In genomic region chr16:68246671-68247070, GRCh38 we compare ENCODE assay signal across 13 cellular contexts. TPM values are rescaled to one million over a fixed set of nuclear protein-coding genes. Genes with fewer than 3 reads are reported as not detected.
A peak's percentile ranks its signal among the peaks of the same experiment; 100 is the strongest.
DNase-seq lines count a peak whose midpoint lies in the region; ATAC-seq and TF ChIP-seq lines count a peak whose summit lies in the region.
"Had no signal": no experiment of that assay in that cellular context is flagged by ENCODE, and none has a peak within 500 bp of the region (broad histone marks: within the 10 kb centered on the region; RNA-seq: fewer than 3 reads in every experiment).

No MANE protein-coding gene starts in this region.

- H3K27ac ChIP-seq in left ventricle myocardium inferior (replicated peaks) (peak overlapping the region; percentile 93), layer of hippocampus (ENCODE audit: low read depth, low read length) (peak overlapping the region; percentile 39), thoracic aorta (peak overlapping the region; percentile 65 to 78)

- H3K27me3 ChIP-seq in left ventricle myocardium inferior (ENCODE audit: low read depth) (no peaks in the 10 kb centered on the region), layer of hippocampus (ENCODE audit: control insufficient read depth, insufficient read depth, low read length) (no peaks in the 10 kb centered on the region), thoracic aorta (replicated peaks; ENCODE audit: insufficient read depth) (no peaks in the 10 kb centered on the region)
- H3K27me3 ChIP-seq: left lung, transverse colon had no signal

- no peak for DNase-seq in left ventricle myocardium inferior
- DNase-seq in Right ventricle myocardium inferior (ENCODE audit: missing footprints), result no peak
- no peak for DNase-seq in activated B cell treated with CpG ODN at 0.5 μM for 24 hours
- no peak for DNase-seq in thoracic aorta (ENCODE audit: low spot score)
- no peak for DNase-seq in cerebellum (ENCODE audit: low spot score)
- no peak for DNase-seq in SW480 (ENCODE audit: low spot score)
- DNase-seq: activated effector memory CD4-positive, alpha-beta T cell treated with anti-CD3 and anti-CD28 coated beads, Interleukin-2, amount 50 U/mL, for 16 hours; NCI-H2029 treated with DMSO at 0.1 percent for 48 hours; SHP77 treated with DMSO at 0.1 percent for 48 hours; transverse colon had no signal

- H3K9me3 Mint-ChIP-seq in activated B cell treated with CpG ODN at 0.5 μM for 24 hours, result no peaks in the 10 kb centered on the region

- peaks cover 41% of the 10 kb centered on the region for H3K4me1 Mint-ChIP-seq in activated B cell treated with CpG ODN at 0.5 μM for 24 hours

- peak overlapping the region; percentile 84 for H3K4me3 ChIP-seq in left ventricle myocardium inferior
- H3K4me3 ChIP-seq in thoracic aorta, result peak overlapping the region; percentile 78

- intact Hi-C loops in left ventricle myocardium inferior (cut with micrococcal nuclease), result no loop called here
- intact Hi-C loops in Right ventricle myocardium inferior (cut with DNase I), result loop anchor here (5.0 kb wide), 1 partner anchor 66 kb away; the partner anchor contains the start of genes PRMT7 and SLC7A6OS
- intact Hi-C loops in activated B cell treated with CpG ODN at 0.5 μM for 24 hours (cut with micrococcal nuclease), result loop anchor here (5.0 to 10.0 kb wide), 2 partner anchors 198 to 276 kb away; partner anchors contain the start of gene SMPD3

- CTCF ChIA-PET in activated B cell treated with CpG ODN at 0.5 μM for 24 hours (lab: Charles Lee), result interaction anchor here (1.2 to 1.4 kb wide), 2 partner anchors 15 to 18 kb away, joined by 3 to 7 read pairs; partner anchors contain the start of gene SLC7A6

- no peaks in the 10 kb centered on the region for H3K27me3 Mint-ChIP-seq in activated B cell treated with CpG ODN at 0.5 μM for 24 hours

- ATAC-seq in Right ventricle myocardium inferior (no peak), activated B cell treated with CpG ODN at 0.5 μM for 24 hours (ENCODE audit: low read depth) (no peak), thoracic aorta (ENCODE audit: insufficient number of reproducible peaks, low FRiP score, low read depth) (no peak), HG03097 (IDR thresholded peaks at IDR 0.05; ENCODE audit: low FRiP score, unreplicated experiment) (no peak)

- H3K36me3 ChIP-seq in left ventricle myocardium inferior (peaks cover 30% of the 10 kb centered on the region), thoracic aorta (peaks cover 16% of the 10 kb centered on the region)

- POLR2A ChIA-PET in activated B cell treated with CpG ODN at 0.5 μM for 24 hours (lab: Charles Lee), result no interaction called here

- H3K4me1 ChIP-seq in left ventricle myocardium inferior (peaks cover 75% of the 10 kb centered on the region), thoracic aorta (ENCODE audit: control insufficient read depth in 1 of 2, low read depth in 2 of 2) (peaks cover 38 to 49% of the 10 kb centered on the region in 2 donors)

- H3K9me3 ChIP-seq in left ventricle myocardium inferior (replicated peaks), result no peaks in the 10 kb centered on the region
- H3K9me3 ChIP-seq in thoracic aorta, result no peaks in the 10 kb centered on the region
- H3K9me3 ChIP-seq: left lung, transverse colon had no signal

- TF ChIP-seq CTCF in left ventricle myocardium inferior (IDR thresholded peaks at IDR 0.05; ENCODE audit: borderline replicate concordance), result no peak
- TF ChIP-seq CTCF in activated B cell treated with CpG ODN at 0.5 μM for 24 hours (IDR thresholded peaks at IDR 0.05), result no peak
- TF ChIP-seq CTCF in thoracic aorta (IDR thresholded peaks at IDR 0.05), result no peak

- H3K4me3 Mint-ChIP-seq in activated B cell treated with CpG ODN at 0.5 μM for 24 hours, result peak overlapping the region; percentile 98

- no peak overlapping the region for H3K27ac Mint-ChIP-seq in activated B cell treated with CpG ODN at 0.5 μM for 24 hours

- peaks cover 11% of the 10 kb centered on the region for H3K36me3 Mint-ChIP-seq in activated B cell treated with CpG ODN at 0.5 μM for 24 hours (ENCODE audit: low read depth)

RNA-seq across cellular contexts. Expression of gene PLA2G15, which starts 1.5 kb away (rescaled TPM):
- total RNA-seq in left ventricle myocardium inferior (35.5 TPM), Right ventricle myocardium inferior (43.8 TPM), activated B cell treated with CpG ODN at 0.5 μM for 24 hours (5.7 and 8.6 TPM in 2 replicates), thoracic aorta (10 to 100 TPM; 17.8 to 34.9 TPM), cerebellum (13.2 TPM)

RNA-seq across cellular contexts. Expression of gene ESRP2, which starts 10.7 kb away (rescaled TPM):
- total RNA-seq in left ventricle myocardium inferior (0.14 TPM), Right ventricle myocardium inferior (0.41 TPM), activated B cell treated with CpG ODN at 0.5 μM for 24 hours (0.10 and 0.40 TPM in 2 replicates), thoracic aorta (1 to 10 TPM; 2.0 to 9.1 TPM), cerebellum (not detected)

RNA-seq across cellular contexts. Expression of gene SLC7A6, which starts 17.7 kb away (rescaled TPM):
- total RNA-seq in left ventricle myocardium inferior (44.2 TPM), Right ventricle myocardium inferior (33.7 TPM), activated B cell treated with CpG ODN at 0.5 μM for 24 hours (52.5 and 54.1 TPM in 2 replicates), thoracic aorta (100 to 1,000 TPM in 1 of 2 donors, 10 to 100 TPM in 1; 92.1 to 125 TPM), cerebellum (26.7 TPM)

Comparison
In these comparisons a context has a peak if more than half of its experiments do, and no peak if none do; other contexts are left out.
1. H3K27ac ChIP-seq: peak in every context shown above with its lines; median percentile 93 in left ventricle myocardium inferior; 72 in thoracic aorta; 39 in layer of hippocampus.